In the genomic region with DNA sequence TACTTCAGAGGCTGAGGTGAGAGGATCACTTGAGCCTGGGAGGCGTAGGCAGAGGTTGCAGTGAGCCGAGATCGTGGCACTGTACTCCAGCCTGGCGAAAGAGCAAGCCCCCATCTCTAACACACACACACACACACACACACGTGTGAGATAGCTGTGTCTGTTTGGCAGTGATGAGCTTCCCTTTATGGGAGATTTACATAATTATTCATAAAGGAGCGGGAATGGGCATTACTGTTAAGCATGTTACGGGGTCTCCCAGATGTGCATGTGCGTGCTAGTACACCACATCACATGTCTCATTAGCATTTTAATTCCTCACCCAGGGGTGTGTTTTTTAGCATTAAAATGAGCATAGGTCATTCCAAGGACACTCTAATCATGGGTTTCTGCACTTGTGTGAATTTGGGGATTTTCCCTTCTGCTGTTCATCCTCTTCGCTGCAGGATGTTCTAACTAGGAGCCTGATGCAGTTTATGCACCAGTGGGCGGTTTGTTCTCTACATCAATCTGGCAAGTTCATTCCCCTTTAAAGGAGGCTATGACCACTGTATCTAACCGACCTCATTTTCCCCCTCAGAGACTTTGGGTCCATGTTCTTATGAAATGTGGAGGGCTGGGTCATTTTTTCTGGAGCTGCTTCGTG, we compare ENCODE assay signal across 33 cellular contexts. TPM values are rescaled to one million over a fixed set of nuclear protein-coding genes. Genes with fewer than 3 reads are reported as not detected.
"Had no signal": no experiment of that assay in that cellular context is flagged by ENCODE, and none has a peak within 500 bp of the region (broad histone marks: within the 10 kb centered on the region; RNA-seq: fewer than 3 reads in every experiment).

No MANE protein-coding gene starts in this region.

- H3K36me3 Mint-ChIP-seq: mesothelial cell of epicardium; naive thymus-derived CD4-positive, alpha-beta T cell; natural killer cell treated with Interleukin-12 subunit alpha and Interleukin-12 subunit beta and Interleukin-15 and Interleukin-18, amount 100 ng/mL, for 72 hours; type B pancreatic cell had no signal

- DNase-seq: hippocampal formation; kidney glomerular epithelial cell; left cardiac atrium; lower lobe of right lung; mammary epithelial cell; mesendoderm; mucosa of descending colon; naive thymus-derived CD4-positive, alpha-beta T cell; occipital lobe; right lobe of liver; stimulated activated CD4-positive, alpha-beta T cell treated with anti-CD3 and anti-CD28 coated beads, Interleukin-12 subunit alpha, Interleukin-12 subunit beta, amount 100 ng/mL, for 4 hours; stimulated activated CD4-positive, alpha-beta T cell treated with anti-CD3 and anti-CD28 coated beads, Interleukin-15, amount 100 ng/mL, for 24 hours; stimulated activated CD4-positive, alpha-beta T cell treated with anti-CD3 and anti-CD28 coated beads, Interleukin-2, amount 100 ng/mL, for 24 hours; stimulated activated CD4-positive, alpha-beta T cell treated with anti-CD3 and anti-CD28 coated beads, Interleukin-4, amount 100 ng/mL, for 1 hour; stimulated activated naive CD4-positive, alpha-beta T cell treated with Interleukin-2 at 50 U/mL for 16 hours; stimulated activated naive CD8-positive, alpha-beta T cell treated with anti-CD3 and anti-CD28 coated beads, Interleukin-15, amount 100 ng/mL, for 72 hours; substantia nigra had no signal

- H3K27ac Mint-ChIP-seq: mesothelial cell of epicardium; natural killer cell treated with Interleukin-12 subunit alpha and Interleukin-12 subunit beta and Interleukin-15 and Interleukin-18, amount 100 ng/mL, for 72 hours; stimulated activated naive CD8-positive, alpha-beta T cell treated with anti-CD3 and anti-CD28 coated beads, Interleukin-15, amount 100 ng/mL, for 72 hours; type B pancreatic cell had no signal

- H3K36me3 ChIP-seq: lower lobe of right lung, neutrophil, right atrium auricular region, right lobe of liver, tibial nerve, uterus had no signal

- H3K9me3 Mint-ChIP-seq: mesothelial cell of epicardium; naive thymus-derived CD4-positive, alpha-beta T cell; natural killer cell treated with Interleukin-12 subunit alpha and Interleukin-12 subunit beta and Interleukin-15 and Interleukin-18, amount 100 ng/mL, for 72 hours; stimulated activated naive CD8-positive, alpha-beta T cell treated with anti-CD3 and anti-CD28 coated beads, Interleukin-15, amount 100 ng/mL, for 72 hours; type B pancreatic cell had no signal

- H3K27me3 Mint-ChIP-seq: stimulated activated naive CD8-positive, alpha-beta T cell treated with anti-CD3 and anti-CD28 coated beads, Interleukin-15, amount 100 ng/mL, for 72 hours had no signal

- H3K4me3 Mint-ChIP-seq: mesothelial cell of epicardium; naive thymus-derived CD4-positive, alpha-beta T cell; natural killer cell treated with Interleukin-12 subunit alpha and Interleukin-12 subunit beta and Interleukin-15 and Interleukin-18, amount 100 ng/mL, for 72 hours; neural crest cell; stimulated activated naive CD8-positive, alpha-beta T cell treated with anti-CD3 and anti-CD28 coated beads, Interleukin-15, amount 100 ng/mL, for 72 hours; type B pancreatic cell had no signal

- ATAC-seq: left cardiac atrium; left lobe of liver; lower lobe of right lung; mucosa of descending colon; naive thymus-derived CD4-positive, alpha-beta T cell; natural killer cell treated with Interleukin-12 subunit alpha and Interleukin-12 subunit beta and Interleukin-15 and Interleukin-18, amount 100 ng/mL, for 72 hours; stimulated activated naive CD8-positive, alpha-beta T cell treated with anti-CD3 and anti-CD28 coated beads, Interleukin-15, amount 100 ng/mL, for 72 hours had no signal

- H3K9me3 ChIP-seq: lower lobe of right lung, mucosa of descending colon, neutrophil, right atrium auricular region, right lobe of liver, tibial nerve, uterus had no signal

- H3K4me1 ChIP-seq: lower lobe of right lung, parathyroid adenoma, right atrium auricular region, right lobe of liver, tibial nerve, uterus had no signal

- H3K27ac ChIP-seq: lower lobe of right lung, neutrophil, parathyroid adenoma, right atrium auricular region, right lobe of liver, tibial nerve had no signal

- H3K4me1 Mint-ChIP-seq: stimulated activated naive CD8-positive, alpha-beta T cell treated with anti-CD3 and anti-CD28 coated beads, Interleukin-15, amount 100 ng/mL, for 72 hours had no signal

- H3K4me3 ChIP-seq: lower lobe of right lung, mucosa of descending colon, right atrium auricular region, right lobe of liver, smooth muscle cell, tibial nerve, uterus had no signal

- H3K27me3 ChIP-seq: neutrophil, right atrium auricular region, right lobe of liver, tibial nerve, uterus had no signal

RNA-seq across cellular contexts. Expression of a gene that starts 1.0 kb away (rescaled TPM):
- total RNA-seq: natural killer cell treated with Interleukin-12 subunit alpha and Interleukin-12 subunit beta and Interleukin-15 and Interleukin-18, amount 100 ng/mL, for 72 hours; occipital lobe; osteocyte; pulmonary artery endothelial cell; renal cortical epithelial cell; right atrium auricular region; temporal lobe had no signal
- polyA plus RNA-seq: liver, mammary epithelial cell had no signal
